In genomic region chr5:133408322-133408721, GRCh38 we compare ENCODE assay signal across 15 cellular contexts.
DNase-seq lines count a peak whose midpoint lies in the region; ATAC-seq lines count a peak whose summit lies in the region.
"Had no signal": no experiment of that assay in that cellular context is flagged by ENCODE, and none has a peak within 500 bp of the region (broad histone marks: within the 10 kb centered on the region; RNA-seq: fewer than 3 reads in every experiment).

No MANE protein-coding gene starts in this region.

- H3K4me3 Mint-ChIP-seq in activated CD8-positive, alpha-beta memory T cell treated with anti-CD3 and anti-CD28 coated beads, Interleukin-2, amount 10 ng/mL, durations not matched to agents 7 days and 5 days = no peak overlapping the region
- H3K4me3 Mint-ChIP-seq: CD8-positive, alpha-beta memory T cell had no signal

- DNase-seq in activated CD8-positive, alpha-beta memory T cell treated with anti-CD3 and anti-CD28 coated beads, Interleukin-2, amount 10 ng/mL, durations not matched to agents 7 days and 5 days = peak; percentile 35
- DNase-seq in activated CD8-positive, alpha-beta memory T cell treated with anti-CD3 and anti-CD28 coated beads, Interleukin-2, amount 50 U/mL, for 48 hours = no peak
- peak; percentile 42 for DNase-seq in ecto neural progenitor cell (ENCODE audit: low spot score)
- DNase-seq in left kidney (ENCODE audit: low read depth, low spot score) = peak; percentile 45
- no peak for DNase-seq in HCEC 1CT
- no peak for DNase-seq in SKM-1 (lab: John Stamatoyannopoulos, UW; ENCODE audit: unreplicated experiment)
- DNase-seq in NCI-H2107 treated with DMSO at 0.1 percent for 48 hours (lab: John Stamatoyannopoulos, UW; ENCODE audit: unreplicated experiment) = no peak
- DNase-seq: 8988T; AML-193; Caco-2; CD8-positive, alpha-beta memory T cell; DND-41; GDM1 had no signal

- CTCF ChIA-PET in activated CD8-positive, alpha-beta memory T cell treated with anti-CD3 and anti-CD28 coated beads, Interleukin-2, amount 10 ng/mL, durations not matched to agents 7 days and 5 days (lab: Charles Lee) = no interaction called here

- H3K27ac Mint-ChIP-seq in activated CD8-positive, alpha-beta memory T cell treated with anti-CD3 and anti-CD28 coated beads, Interleukin-2, amount 10 ng/mL, durations not matched to agents 7 days and 5 days = no peak overlapping the region
- H3K27ac Mint-ChIP-seq: CD8-positive, alpha-beta memory T cell had no signal

- H3K9me3 Mint-ChIP-seq in activated CD8-positive, alpha-beta memory T cell treated with anti-CD3 and anti-CD28 coated beads, Interleukin-2, amount 10 ng/mL, durations not matched to agents 7 days and 5 days (ENCODE audit: low read depth) = no peaks in the 10 kb centered on the region
- H3K9me3 Mint-ChIP-seq: CD8-positive, alpha-beta memory T cell had no signal

- H3K4me1 Mint-ChIP-seq in activated CD8-positive, alpha-beta memory T cell treated with anti-CD3 and anti-CD28 coated beads, Interleukin-2, amount 10 ng/mL, durations not matched to agents 7 days and 5 days = peaks cover 3% of the 10 kb centered on the region
- H3K4me1 Mint-ChIP-seq: CD8-positive, alpha-beta memory T cell had no signal

- H3K36me3 Mint-ChIP-seq in activated CD8-positive, alpha-beta memory T cell treated with anti-CD3 and anti-CD28 coated beads, Interleukin-2, amount 10 ng/mL, durations not matched to agents 7 days and 5 days = no peaks in the 10 kb centered on the region

- no peak for ATAC-seq in activated CD8-positive, alpha-beta memory T cell treated with anti-CD3 and anti-CD28 coated beads, Interleukin-2, amount 10 ng/mL, durations not matched to agents 7 days and 5 days
- no peak for ATAC-seq in GM21529 (IDR thresholded peaks at IDR 0.05; ENCODE audit: unreplicated experiment)
- ATAC-seq: HepG2 had no signal

- peaks cover 22% of the 10 kb centered on the region for H3K27me3 Mint-ChIP-seq in activated CD8-positive, alpha-beta memory T cell treated with anti-CD3 and anti-CD28 coated beads, Interleukin-2, amount 10 ng/mL, durations not matched to agents 7 days and 5 days

Comparison
In these comparisons a context has a peak if more than half of its experiments do, and no peak if none do; other contexts are left out.
1. DNase-seq: peak in activated CD8-positive, alpha-beta memory T cell treated with anti-CD3 and anti-CD28 coated beads, Interleukin-2, amount 10 ng/mL, durations not matched to agents 7 days and 5 days (single experiment), ecto neural progenitor cell (single experiment) and left kidney (single experiment); none in activated CD8-positive, alpha-beta memory T cell treated with anti-CD3 and anti-CD28 coated beads, Interleukin-2, amount 50 U/mL, for 48 hours (single experiment), HCEC 1CT (single experiment), SKM-1 (single experiment) and NCI-H2107 treated with DMSO at 0.1 percent for 48 hours (single experiment).